In genomic region chr10:97355571-97355975, GRCh38 we compare ENCODE assay signal across 8 cellular contexts. TPM values are rescaled to one million over a fixed set of nuclear protein-coding genes. Genes with fewer than 3 reads are reported as not detected.
DNase-seq lines count a peak whose midpoint lies in the region; ATAC-seq and TF ChIP-seq lines count a peak whose summit lies in the region.

No MANE protein-coding gene starts in this region.

- TF ChIP-seq CTCF in DND-41 (IDR thresholded peaks at IDR 0.05; ENCODE audit: borderline replicate concordance, extremely low read depth, low read length, poor library complexity, severe bottlenecking), result peak; percentile 43
- peak; percentile 31 to 42 for TF ChIP-seq CTCF in fibroblast of lung (conservative IDR thresholded peaks at IDR 0.05 in 1 of 2, IDR thresholded peaks at IDR 0.05 in 1 of 2; ENCODE audit: low read depth in 1 of 2, low read length in 2 of 2)
- TF ChIP-seq CTCF in parathyroid adenoma (IDR thresholded peaks at IDR 0.05), result peak; percentile 54

- ATAC-seq in DND-41 (ENCODE audit: insufficient read depth, low read depth), result no peak
- ATAC-seq in HG02798 (IDR thresholded peaks at IDR 0.05; ENCODE audit: poor library complexity, unreplicated experiment), result no peak
- ATAC-seq in GM21367 (IDR thresholded peaks at IDR 0.05; ENCODE audit: unreplicated experiment), result no peak

- DNase-seq in DND-41 (no peak), OCI-M1 (lab: John Stamatoyannopoulos, UW) (peak; percentile 10), fibroblast of lung (ENCODE audit: low read depth in 2 of 2) (no peak), activated T-cell treated with anti-CD3 and anti-CD28 coated beads for 4 hours (no peak)
- no peak for DNase-seq in stimulated activated CD4-positive, alpha-beta T cell treated with anti-CD3 and anti-CD28 coated beads, Interleukin-2, amount 100 ng/mL, for 48 hours

- no peak overlapping the region for H3K9ac ChIP-seq in DND-41 (ENCODE audit: low read depth, low read length)
- H3K9ac ChIP-seq in fibroblast of lung (ENCODE audit: insufficient read depth, low read length), result no peak overlapping the region
- H3K9ac ChIP-seq in parathyroid adenoma, result no peak overlapping the region

- H3K4me1 ChIP-seq in DND-41 (ENCODE audit: insufficient read depth, low read length), result no peaks in the 10 kb centered on the region
- H3K4me1 ChIP-seq in fibroblast of lung (ENCODE audit: control insufficient read depth, extremely low read depth, insufficient read depth, low read length), result no peaks in the 10 kb centered on the region
- no peaks in the 10 kb centered on the region for H3K4me1 ChIP-seq in parathyroid adenoma

- no peak overlapping the region for H3K4me3 ChIP-seq in DND-41 (ENCODE audit: low read depth in 1 of 2, low read length in 2 of 2)
- no peak overlapping the region for H3K4me3 ChIP-seq in fibroblast of lung (replicated peaks in 1 of 4; ENCODE audit: control extremely low read depth in 1 of 4, insufficient read depth in 1 of 4, low read depth in 3 of 4, low read length in 4 of 4)
- H3K4me3 ChIP-seq in parathyroid adenoma (ENCODE audit: low read depth, low read length), result no peak overlapping the region

- H3K36me3 ChIP-seq in DND-41 (ENCODE audit: insufficient read depth, low read length) (peaks cover 44% of the 10 kb centered on the region), fibroblast of lung (ENCODE audit: control insufficient read depth, insufficient read depth, low read length) (peaks cover 6% of the 10 kb centered on the region), parathyroid adenoma (ENCODE audit: control insufficient read depth, insufficient read depth, low read length) (no peaks in the 10 kb centered on the region)

- no peaks in the 10 kb centered on the region for H3K9me3 ChIP-seq in DND-41 (ENCODE audit: insufficient read depth, low read length, severe bottlenecking)
- no peaks in the 10 kb centered on the region for H3K9me3 ChIP-seq in fibroblast of lung (ENCODE audit: control insufficient read depth, insufficient read depth, low read depth, low read length)
- no peaks in the 10 kb centered on the region for H3K9me3 ChIP-seq in parathyroid adenoma (ENCODE audit: control insufficient read depth, low read length)

- H3K27me3 ChIP-seq in DND-41 (ENCODE audit: insufficient read depth, low read length, poor library complexity), result no peaks in the 10 kb centered on the region
- no peaks in the 10 kb centered on the region for H3K27me3 ChIP-seq in fibroblast of lung (ENCODE audit: control insufficient read depth, insufficient read depth, low read length)
- no peaks in the 10 kb centered on the region for H3K27me3 ChIP-seq in parathyroid adenoma (ENCODE audit: control insufficient read depth, insufficient read depth, low read length)

- H4K20me1 ChIP-seq in DND-41 (ENCODE audit: insufficient read depth, low read length), result no peaks in the 10 kb centered on the region
- no peaks in the 10 kb centered on the region for H4K20me1 ChIP-seq in fibroblast of lung (ENCODE audit: control insufficient read depth, extremely low read depth, insufficient read depth, low read length)

- H2AFZ ChIP-seq in DND-41 (ENCODE audit: low read depth, low read length), result no peak overlapping the region
- H2AFZ ChIP-seq in fibroblast of lung (ENCODE audit: low read length), result no peak overlapping the region
- no peak overlapping the region for H2AFZ ChIP-seq in parathyroid adenoma

- H3K79me2 ChIP-seq in DND-41 (ENCODE audit: insufficient read depth, low read length) (no peaks in the 10 kb centered on the region), fibroblast of lung (ENCODE audit: control insufficient read depth, insufficient read depth, low read length) (no peaks in the 10 kb centered on the region), parathyroid adenoma (no peaks in the 10 kb centered on the region)

- H3K27ac ChIP-seq in DND-41 (ENCODE audit: low read length) (no peak overlapping the region), fibroblast of lung (ENCODE audit: insufficient read depth, low read length) (no peak overlapping the region), parathyroid adenoma (no peak overlapping the region)

- H3K4me2 ChIP-seq in DND-41 (ENCODE audit: insufficient read depth, low read length), result no peak overlapping the region
- H3K4me2 ChIP-seq in fibroblast of lung (ENCODE audit: extremely low read depth, insufficient read depth, low read length), result no peak overlapping the region
- H3K4me2 ChIP-seq in parathyroid adenoma (ENCODE audit: low read length), result no peak overlapping the region

RNA-seq across cellular contexts. Expression of gene FRAT2, which starts 21.0 kb away (rescaled TPM):
- total RNA-seq in fibroblast of lung, result 5.3 and 6.7 TPM in 2 replicates
- polyA plus RNA-seq in fibroblast of lung, result 2.0 and 2.2 TPM in 2 replicates
- 2.0 and 2.3 TPM in 2 replicates for polyA plus RNA-seq in fibroblast of lung (2012)
- polyA minus RNA-seq in fibroblast of lung (ENCODE audit: low replicate concordance), result 0.94 and 1.1 TPM in 2 replicates

RNA-seq across cellular contexts. Expression of gene FRAT1, which starts 36.5 kb away (rescaled TPM):
- 2.8 TPM in 2 replicates for total RNA-seq in fibroblast of lung
- 0.48 and 0.70 TPM in 2 replicates for polyA plus RNA-seq in fibroblast of lung
- 1.1 and 1.7 TPM in 2 replicates for polyA plus RNA-seq in fibroblast of lung (2012)
- 0.19 TPM in 1 of 2 replicates, not detected in the other for polyA minus RNA-seq in fibroblast of lung (ENCODE audit: low replicate concordance)

RNA-seq across cellular contexts. Expression of gene RRP12, which starts 45.6 kb away (rescaled TPM):
- total RNA-seq in fibroblast of lung, result 10.5 and 10.7 TPM in 2 replicates
- 6.1 and 11.1 TPM in 2 replicates for polyA plus RNA-seq in fibroblast of lung
- 11.5 and 21.0 TPM in 2 replicates for polyA plus RNA-seq in fibroblast of lung (2012)
- polyA minus RNA-seq in fibroblast of lung (ENCODE audit: low replicate concordance), result 25.4 and 46.7 TPM in 2 replicates
